Comparison of ENCODE assay signal across 16 cellular contexts in genomic region chr2:122927710-122928249, GRCh38.
DNase-seq lines count a peak whose midpoint lies in the region; ATAC-seq and TF ChIP-seq lines count a peak whose summit lies in the region.
"Had no signal": no experiment of that assay in that cellular context is flagged by ENCODE, and none has a peak within 500 bp of the region (broad histone marks: within the 10 kb centered on the region; RNA-seq: fewer than 3 reads in every experiment).

No MANE protein-coding gene starts in this region.

- no peaks in the 10 kb centered on the region for H3K79me2 ChIP-seq in mammary epithelial cell (ENCODE audit: insufficient read depth, low read length)

- CTCF ChIA-PET in mammary epithelial cell (lab: Charles Lee; ENCODE audit: low non-redundant PET) = no interaction called here

- H3K36me3 Mint-ChIP-seq in type B pancreatic cell = no peaks in the 10 kb centered on the region
- H3K36me3 Mint-ChIP-seq: CD14-positive monocyte had no signal

- in situ Hi-C loops in HAP-1 (cut with MboI; ENCODE audit: low sequenced_read_pairs) (no loop called here), mammary epithelial cell (cut with MboI; ENCODE audit: low sequenced_read_pairs in 2 of 2) (no loop called here)

- H3K4me3 ChIP-seq in HAP-1 = no peak overlapping the region
- no peak overlapping the region for H3K4me3 ChIP-seq in ectodermal cell (ENCODE audit: insufficient read depth, low read depth, low read length)
- H3K4me3 ChIP-seq in iPS-20b (ENCODE audit: low read length) = peak overlapping the region; percentile 15; the same call in 1 of the 2 replicates
- no peak overlapping the region for H3K4me3 ChIP-seq in mammary epithelial cell (replicated peaks in 1 of 3; ENCODE audit: insufficient read depth in 1 of 3, low read depth in 2 of 3, low read length in 3 of 3)
- H3K4me3 ChIP-seq: SJCRH30 had no signal

- peak; percentile 59 for TF ChIP-seq CTCF in type B pancreatic cell (conservative IDR thresholded peaks at IDR 0.05)
- no peak for TF ChIP-seq CTCF in mammary epithelial cell (conservative IDR thresholded peaks at IDR 0.05 in 1 of 2, IDR thresholded peaks at IDR 0.05 in 1 of 2; ENCODE audit: extremely low read depth in 1 of 2, insufficient read depth in 1 of 2, low read depth in 1 of 2, low read length in 2 of 2)

- H3K27me3 Mint-ChIP-seq in type B pancreatic cell = no peaks in the 10 kb centered on the region

- no peaks in the 10 kb centered on the region for H4K20me1 ChIP-seq in mammary epithelial cell (ENCODE audit: insufficient read depth, low read length)

- no peak overlapping the region for H3K4me2 ChIP-seq in mammary epithelial cell (ENCODE audit: insufficient read depth, low read depth, low read length)

- H3K4me1 Mint-ChIP-seq in type B pancreatic cell (ENCODE audit: unreplicated experiment) = no peaks in the 10 kb centered on the region
- H3K4me1 Mint-ChIP-seq: CD14-positive monocyte had no signal

- H3K27ac Mint-ChIP-seq in type B pancreatic cell = no peak overlapping the region
- H3K27ac Mint-ChIP-seq: CD14-positive monocyte had no signal

- no peak for ATAC-seq in HG03342 (IDR thresholded peaks at IDR 0.05; ENCODE audit: unreplicated experiment)
- ATAC-seq: HCT116 had no signal

- H3K27ac ChIP-seq in ectodermal cell (ENCODE audit: insufficient read depth, low read depth, low read length, poor library complexity, severe bottlenecking) (peak overlapping the region; percentile 64), iPS-20b (ENCODE audit: low read length) (no peak overlapping the region), mammary epithelial cell (ENCODE audit: insufficient read depth, low read depth, low read length) (no peak overlapping the region)
- H3K27ac ChIP-seq: SJCRH30 had no signal

- dilution Hi-C loops in mammary epithelial cell (cut with HindIII; ENCODE audit: low sequenced_read_pairs) = no loop called here

- H3K36me3 ChIP-seq in HAP-1 (replicated peaks) (no peaks in the 10 kb centered on the region), ectodermal cell (ENCODE audit: control insufficient read depth, insufficient read depth, low read length) (peaks cover 9% of the 10 kb centered on the region), iPS-20b (ENCODE audit: insufficient read depth, low read depth, low read length) (no peaks in the 10 kb centered on the region; the same call in 1 of the 2 replicates), mammary epithelial cell (ENCODE audit: insufficient read depth, low read length) (no peaks in the 10 kb centered on the region)
- H3K36me3 ChIP-seq: SJCRH30 had no signal

- H2AFZ ChIP-seq in mammary epithelial cell (ENCODE audit: low read depth, low read length) = no peak overlapping the region

- BruUV-seq in mammary epithelial cell (replicated peaks; lab: Mats Ljungman, UMichigan) = no TSS peak

- H3K4me1 ChIP-seq in HAP-1 (peaks cover 4% of the 10 kb centered on the region), ectodermal cell (ENCODE audit: control insufficient read depth, insufficient read depth, low read length) (peaks cover 7% of the 10 kb centered on the region), iPS-20b (ENCODE audit: insufficient read depth, low read length) (peaks cover 15% of the 10 kb centered on the region; the same call in 1 of the 2 replicates), mammary epithelial cell (ENCODE audit: insufficient read depth, low read length) (no peaks in the 10 kb centered on the region)
- H3K4me1 ChIP-seq: SJCRH30 had no signal

- H3K9ac ChIP-seq in iPS-20b (ENCODE audit: low read depth, low read length) = no peak overlapping the region
- no peak overlapping the region for H3K9ac ChIP-seq in mammary epithelial cell (ENCODE audit: insufficient read depth, low read length)

- H3K9me3 Mint-ChIP-seq in type B pancreatic cell = peaks cover 4% of the 10 kb centered on the region

- H3K27me3 ChIP-seq in HAP-1 (ENCODE audit: low read depth) = no peaks in the 10 kb centered on the region
- no peaks in the 10 kb centered on the region for H3K27me3 ChIP-seq in ectodermal cell (ENCODE audit: control insufficient read depth, insufficient read depth, low read length, poor library complexity, severe bottlenecking)
- no peaks in the 10 kb centered on the region for H3K27me3 ChIP-seq in iPS-20b (ENCODE audit: insufficient read depth, low read length)
- no peaks in the 10 kb centered on the region for H3K27me3 ChIP-seq in mammary epithelial cell (ENCODE audit: insufficient read depth, low read length)
- H3K27me3 ChIP-seq: SJCRH30 had no signal

- H3K4me3 Mint-ChIP-seq in type B pancreatic cell = no peak overlapping the region
- H3K4me3 Mint-ChIP-seq: CD14-positive monocyte had no signal

- peak; percentile 6 to 33 for DNase-seq in HAP-1 (ENCODE audit: low spot score in 2 of 2)
- DNase-seq in type B pancreatic cell (ENCODE audit: extremely low spot score, unreplicated experiment) = no peak
- DNase-seq in effector CD4-positive, alpha-beta T cell = no peak
- DNase-seq in mammary epithelial cell = no peak
- DNase-seq: ACHN, DMS79 treated with DMSO at 0.1 percent for 48 hours, KBM-7, NCI-H1694 treated with DMSO at 0.1 percent for 48 hours, NCI-H226, NCI-H524 treated with DMSO at 0.1 percent for 48 hours had no signal

- intact Hi-C loops in mammary epithelial cell (cut with micrococcal nuclease) = no loop called here

- H3K9me3 ChIP-seq in HAP-1 (no peaks in the 10 kb centered on the region), ectodermal cell (ENCODE audit: control insufficient read depth, low read length) (no peaks in the 10 kb centered on the region), iPS-20b (ENCODE audit: insufficient read depth, low read depth, low read length) (peaks cover 16% of the 10 kb centered on the region; the same call in 1 of the 2 replicates), mammary epithelial cell (replicated peaks; ENCODE audit: insufficient read depth, low read length) (peaks cover 7% of the 10 kb centered on the region)
- H3K9me3 ChIP-seq: SJCRH30 had no signal

Comparison
In these comparisons a context has a peak if more than half of its experiments do, and no peak if none do; other contexts are left out.
1. DNase-seq: peak in HAP-1 (2 of 2); none in type B pancreatic cell (single experiment), effector CD4-positive, alpha-beta T cell (single experiment) and mammary epithelial cell (single experiment).